Comparison of ENCODE assay signal across 8 cellular contexts in the genomic region with DNA sequence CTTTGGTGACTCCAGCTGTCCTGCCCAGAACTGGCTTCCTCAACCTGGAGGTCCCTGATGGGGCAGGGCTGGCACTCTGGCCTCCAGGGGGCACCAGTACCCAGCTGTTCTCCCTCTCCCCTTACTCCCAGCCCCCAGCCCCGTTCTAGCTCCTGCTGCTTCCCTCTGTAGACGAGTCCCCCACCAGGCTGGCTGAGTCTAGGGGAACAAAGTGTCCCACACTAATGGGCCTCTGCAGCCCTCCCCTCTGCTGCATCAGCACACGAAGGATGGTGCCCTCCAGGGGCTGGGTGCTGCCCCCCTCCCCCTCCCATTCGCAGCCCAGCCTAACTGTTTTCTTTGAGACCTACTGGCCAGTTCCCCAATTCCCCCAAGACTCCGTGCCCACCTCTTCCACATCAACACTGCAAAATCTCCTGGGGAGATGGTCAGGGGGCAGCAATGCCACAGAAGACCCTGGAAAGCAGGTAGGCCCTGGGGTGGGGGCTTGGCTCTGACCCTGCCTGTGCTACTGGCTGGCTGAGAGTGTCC. TPM values are rescaled to one million over a fixed set of nuclear protein-coding genes. Genes with fewer than 3 reads are reported as not detected.
A peak's percentile ranks its signal among the peaks of the same experiment; 100 is the strongest.
DNase-seq lines count a peak whose midpoint lies in the region; ATAC-seq, FAIRE-seq and TF ChIP-seq lines count a peak whose summit lies in the region.

No MANE protein-coding gene starts in this region.

- DNase-seq in NCI-H69 (lab: John Stamatoyannopoulos, UW): peak; percentile 29
- no peak for DNase-seq in epithelial cell of proximal tubule (ENCODE audit: low read depth)
- no peak for DNase-seq in upper lobe of right lung
- no peak for DNase-seq in SK-N-DZ (ENCODE audit: low spot score)
- DNase-seq in GM19239 (ENCODE audit: insufficient read length, low spot score): no peak

- H3K27me3 ChIP-seq in DOHH2 (ENCODE audit: control insufficient read depth, low read length) (peaks cover 6% of the 10 kb centered on the region; the same call in 1 of the 2 replicates), upper lobe of right lung (peaks cover 41% of the 10 kb centered on the region)

- FAIRE-seq in GM19239 (lab: Jason Lieb, UNC): no peak

- no peaks in the 10 kb centered on the region for H3F3A ChIP-seq in DOHH2 (ENCODE audit: control insufficient read depth, insufficient read depth)

- no peaks in the 10 kb centered on the region for H3K9me3 ChIP-seq in DOHH2 (ENCODE audit: control insufficient read depth, insufficient read depth, low read length)
- no peaks in the 10 kb centered on the region for H3K9me3 ChIP-seq in upper lobe of right lung

- ATAC-seq in GM19455 (IDR thresholded peaks at IDR 0.05; ENCODE audit: unreplicated experiment) (no peak), upper lobe of right lung (no peak)

- H4K20me1 ChIP-seq in DOHH2 (ENCODE audit: control insufficient read depth, insufficient read depth, low read depth, low read length): no peaks in the 10 kb centered on the region

- no peak overlapping the region for H3K27ac ChIP-seq in 22Rv1
- H3K27ac ChIP-seq in DOHH2 (ENCODE audit: low read depth, low read length): no peak overlapping the region
- H3K27ac ChIP-seq in upper lobe of right lung: no peak overlapping the region

- H3K9me2 ChIP-seq in DOHH2 (replicated peaks; ENCODE audit: control insufficient read depth, low read length): no peaks in the 10 kb centered on the region

- no peak overlapping the region for H3K4me3 ChIP-seq in DOHH2 (ENCODE audit: low read length)
- H3K4me3 ChIP-seq in epithelial cell of proximal tubule (ENCODE audit: low read depth, low read length): no peak overlapping the region
- no peak overlapping the region for H3K4me3 ChIP-seq in upper lobe of right lung

- intact Hi-C loops in upper lobe of right lung (cut with DNase I): no loop called here

- no peak overlapping the region for H3K4me2 ChIP-seq in DOHH2 (ENCODE audit: low read length)

- H3K79me2 ChIP-seq in DOHH2 (ENCODE audit: control insufficient read depth, low read length): no peaks in the 10 kb centered on the region

- TF ChIP-seq CTCF in 22Rv1 (IDR thresholded peaks at IDR 0.05) (peak; percentile 61), DOHH2 (IDR thresholded peaks at IDR 0.05; ENCODE audit: low read depth, low read length, poor library complexity, severe bottlenecking) (peak; percentile 64), epithelial cell of proximal tubule (conservative IDR thresholded peaks at IDR 0.05; ENCODE audit: low read depth, low read length) (peak; percentile 57), upper lobe of right lung (IDR thresholded peaks at IDR 0.05) (no peak)

- H3K36me3 ChIP-seq in DOHH2 (ENCODE audit: control insufficient read depth, low read length) (no peaks in the 10 kb centered on the region), upper lobe of right lung (no peaks in the 10 kb centered on the region)

- no peaks in the 10 kb centered on the region for H3K4me1 ChIP-seq in DOHH2 (ENCODE audit: control insufficient read depth, low read length)
- H3K4me1 ChIP-seq in upper lobe of right lung: no peaks in the 10 kb centered on the region

RNA-seq across cellular contexts. Expression of gene RHCG, which starts 4.2 kb away (rescaled TPM):
- total RNA-seq in epithelial cell of proximal tubule: 0.07 TPM in 1 of 2 replicates, not detected in the other
- total RNA-seq in upper lobe of right lung: not detected
- polyA plus RNA-seq in SK-N-DZ (2014; cell fraction: cytosol; rRNA removed): not detected in 2 replicates
- not detected in 2 replicates for polyA plus RNA-seq in SK-N-DZ (2014; cell fraction: nucleus; rRNA removed)
